17 cellular contexts compared by ENCODE assay signal in genomic region chr20:56516631-56517030, GRCh38. TPM values are rescaled to one million over a fixed set of nuclear protein-coding genes. Genes with fewer than 3 reads are reported as not detected.
A peak's percentile ranks its signal among the peaks of the same experiment; 100 is the strongest.
DNase-seq lines count a peak whose midpoint lies in the region; ATAC-seq and TF ChIP-seq lines count a peak whose summit lies in the region.
"Had no signal": no experiment of that assay in that cellular context is flagged by ENCODE, and none has a peak within 500 bp of the region (broad histone marks: within the 10 kb centered on the region; RNA-seq: fewer than 3 reads in every experiment).

No MANE protein-coding gene starts in this region.

- no peak for TF ChIP-seq CTCF in RWPE2 (IDR thresholded peaks at IDR 0.05; ENCODE audit: poor library complexity, severe bottlenecking)
- no peak for TF ChIP-seq CTCF in gastroesophageal sphincter (IDR thresholded peaks at IDR 0.05)

- TF ChIP-seq EP300 in gastroesophageal sphincter (IDR thresholded peaks at IDR 0.05), result no peak

- H3K4me3 ChIP-seq in RWPE2 (ENCODE audit: severe bottlenecking) (no peak overlapping the region), gastroesophageal sphincter (no peak overlapping the region), stomach smooth muscle (ENCODE audit: low read length in 2 of 2) (no peak overlapping the region), H7 (ENCODE audit: insufficient read depth, low read depth, low read length) (no peak overlapping the region)
- H3K4me3 ChIP-seq: GM23248, K562 had no signal

- H3K27ac ChIP-seq in RWPE2 (ENCODE audit: poor library complexity, severe bottlenecking), result no peak overlapping the region
- peak overlapping the region in 3 of 4 donors; percentile 52 to 59 (median 57) for H3K27ac ChIP-seq in gastroesophageal sphincter
- peak overlapping the region; percentile 64 for H3K27ac ChIP-seq in stomach smooth muscle (ENCODE audit: low read length)
- H3K27ac ChIP-seq: GM23248 had no signal

- ATAC-seq in RWPE2 (ENCODE audit: low read depth), result no peak
- no peak for ATAC-seq in gastroesophageal sphincter
- no peak for ATAC-seq in HG02840 (IDR thresholded peaks at IDR 0.05; ENCODE audit: low FRiP score, unreplicated experiment)

- peaks cover 7% of the 10 kb centered on the region for H3K9me3 ChIP-seq in RWPE2 (ENCODE audit: severe bottlenecking)
- peaks cover 0 to 21% (median 0%) of the 10 kb centered on the region in 3 donors for H3K9me3 ChIP-seq in gastroesophageal sphincter
- peaks cover 4 to 13% of the 10 kb centered on the region in 2 donors for H3K9me3 ChIP-seq in stomach smooth muscle (ENCODE audit: control insufficient read depth in 2 of 2, low read length in 2 of 2)

- TF ChIP-seq POLR2A in gastroesophageal sphincter (IDR thresholded peaks at IDR 0.05), result no peak

- WGBS in gastroesophageal sphincter (ENCODE audit: low coverage in 1 of 2), 2 donors, result 18% methylated on average over 5 of the region's 5 CpGs

- peak overlapping the region in 1 of 2 donors; percentile 16 for H3K9ac ChIP-seq in stomach smooth muscle (ENCODE audit: low read length in 2 of 2)
- H3K9ac ChIP-seq: GM23248 had no signal

- H3K4me1 ChIP-seq in RWPE2 (ENCODE audit: insufficient read depth, poor library complexity, severe bottlenecking), result no peaks in the 10 kb centered on the region
- peaks cover 3 to 49% (median 10%) of the 10 kb centered on the region in 3 donors for H3K4me1 ChIP-seq in gastroesophageal sphincter
- H3K4me1 ChIP-seq in stomach smooth muscle (ENCODE audit: control insufficient read depth, insufficient read depth, low read length), result peaks cover 19% of the 10 kb centered on the region

- DNase-seq in RWPE2 (ENCODE audit: low spot score), result peak; percentile 44
- peak; percentile 51 for DNase-seq in midbrain (lab: John Stamatoyannopoulos, UW)
- DNase-seq in NCI-H82 treated with DMSO at 0.1 percent for 48 hours (lab: John Stamatoyannopoulos, UW; ENCODE audit: unreplicated experiment), result no peak
- no peak for DNase-seq in H7
- DNase-seq in AG08396 (ENCODE audit: low spot score), result no peak
- DNase-seq: Calu3, DMS53, NCI-H1930, NCI-H2171, NCI-H446, SIG-M5 had no signal

- H3K27me3 ChIP-seq in RWPE2 (ENCODE audit: insufficient read depth, poor library complexity, severe bottlenecking), result no peaks in the 10 kb centered on the region
- H3K27me3 ChIP-seq in gastroesophageal sphincter, result no peaks in the 10 kb centered on the region
- H3K27me3 ChIP-seq in stomach smooth muscle (ENCODE audit: control insufficient read depth in 1 of 2, insufficient read depth in 2 of 2, low read length in 2 of 2), result no peaks in the 10 kb centered on the region
- H3K27me3 ChIP-seq in H7 (ENCODE audit: control insufficient read depth, insufficient read depth, low read length), result no peaks in the 10 kb centered on the region

- peaks cover 65% of the 10 kb centered on the region for H3K36me3 ChIP-seq in RWPE2 (ENCODE audit: low read depth)
- H3K36me3 ChIP-seq in gastroesophageal sphincter, result peaks cover 0 to 74% of the 10 kb centered on the region in 2 donors
- H3K36me3 ChIP-seq in stomach smooth muscle (ENCODE audit: control insufficient read depth in 2 of 2, insufficient read depth in 2 of 2, low read length in 2 of 2), result peaks cover 29 to 41% of the 10 kb centered on the region in 2 donors
- peaks cover 9% of the 10 kb centered on the region for H3K36me3 ChIP-seq in H7 (replicated peaks; ENCODE audit: control insufficient read depth, insufficient read depth, low read length)

RNA-seq across cellular contexts. Expression of gene FAM209A, which starts 7.9 kb away (rescaled TPM):
- total RNA-seq in gastroesophageal sphincter, result under 1 TPM in 1 of 4 donors, not detected in 3; 0.66 TPM
- 0.45 TPM in 1 of 2 replicates, not detected in the other for total RNA-seq in H7 (2014; rRNA removed; shearing (Covaris generic))
- total RNA-seq: GM23248 had no signal

RNA-seq across cellular contexts. Expression of gene FAM209B, which starts 16.4 kb away (rescaled TPM):
- total RNA-seq in gastroesophageal sphincter, result 1 to 10 TPM in 1 of 4 donors, not detected in 3; 4.3 TPM
- total RNA-seq in H7 (2014; rRNA removed; shearing (Covaris generic)), result 0.33 and 0.59 TPM in 2 replicates
- total RNA-seq: Calu3, GM23248, K562, RPMI7951 had no signal

RNA-seq across cellular contexts. Expression of gene RTF2, which starts 48.2 kb away (rescaled TPM):
- total RNA-seq in gastroesophageal sphincter, result 10 to 100 TPM; 83.7 to 96.1 (median 90.3) TPM
- 59.7 and 60.8 TPM in 2 replicates for total RNA-seq in H7 (2014; rRNA removed; shearing (Covaris generic))

Comparison
In these comparisons a context has a peak if more than half of its experiments do, and no peak if none do; other contexts are left out.
1. DNase-seq: peak in RWPE2 (single experiment) and midbrain (single experiment); none in NCI-H82 treated with DMSO at 0.1 percent for 48 hours (single experiment), H7 (single experiment) and AG08396 (single experiment).